16 cellular contexts compared by ENCODE assay signal in the genomic region with DNA sequence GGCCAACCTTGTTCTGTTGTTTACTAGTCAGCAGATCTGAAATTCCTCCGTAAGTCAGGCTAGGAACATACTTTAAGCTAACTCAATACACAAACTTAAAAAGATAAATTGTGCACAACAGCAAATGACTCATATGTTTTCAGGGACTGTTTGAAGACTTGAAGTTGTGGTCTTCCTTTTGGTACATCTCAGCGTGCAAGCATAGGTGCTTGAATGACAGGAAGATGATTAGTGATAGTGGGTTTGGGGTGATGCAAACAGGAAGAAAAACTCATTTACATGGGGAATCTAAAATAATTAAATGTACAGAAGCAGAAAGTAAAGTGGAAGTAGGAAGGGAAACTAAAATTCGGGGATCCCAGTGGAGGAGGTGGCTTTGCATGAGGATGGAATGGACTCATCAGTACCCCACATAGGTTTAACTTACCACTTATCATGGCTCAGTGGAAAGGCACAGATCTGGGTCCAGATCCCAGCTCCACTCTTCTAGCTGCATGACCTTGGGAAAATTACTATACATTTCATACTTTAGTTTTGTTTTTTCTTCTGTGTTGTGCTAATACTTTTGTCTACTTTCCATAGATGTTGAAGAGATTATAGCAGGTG.
DNase-seq lines count a peak whose midpoint lies in the region; ATAC-seq and TF ChIP-seq lines count a peak whose summit lies in the region.
"Had no signal": no experiment of that assay in that cellular context is flagged by ENCODE, and none has a peak within 500 bp of the region (broad histone marks: within the 10 kb centered on the region; RNA-seq: fewer than 3 reads in every experiment).

No MANE protein-coding gene starts in this region.

- no peaks in the 10 kb centered on the region for H3K79me2 ChIP-seq in DND-41 (ENCODE audit: insufficient read depth, low read length)

- no peaks in the 10 kb centered on the region for H3K36me3 Mint-ChIP-seq in activated naive CD4-positive, alpha-beta T cell treated with anti-CD3 and anti-CD28 coated beads, Interleukin-2, amount 10 ng/mL, durations not matched to agents 7 days and 5 days
- peaks cover 0 to 6% (median 0%) of the 10 kb centered on the region in 5 donors for H3K36me3 Mint-ChIP-seq in naive thymus-derived CD4-positive, alpha-beta T cell

- DNase-seq in DND-41: no peak
- DNase-seq in MV-4-11 (lab: John Stamatoyannopoulos, UW): peak; percentile 11
- DNase-seq in activated naive CD4-positive, alpha-beta T cell treated with anti-CD3 and anti-CD28 coated beads, Interleukin-2, amount 10 ng/mL, durations not matched to agents 7 days and 5 days: no peak
- DNase-seq in naive thymus-derived CD4-positive, alpha-beta T cell: no peak
- DNase-seq in C1 segment of cervical spinal cord (lab: John Stamatoyannopoulos, UW): no peak
- DNase-seq in NCI-H187 (lab: John Stamatoyannopoulos, UW): no peak
- no peak for DNase-seq in NCI-H1105 treated with DMSO at 0.1 percent for 48 hours (lab: John Stamatoyannopoulos, UW)
- DNase-seq: aorta, cortex of kidney, heart left ventricle, NCI-H1048, pancreas, SHP77 had no signal

- H3K4me2 ChIP-seq in DND-41 (ENCODE audit: insufficient read depth, low read length): no peak overlapping the region

- H4K20me1 ChIP-seq in DND-41 (ENCODE audit: insufficient read depth, low read length): no peaks in the 10 kb centered on the region
- H4K20me1 ChIP-seq: BLaER1 treated with 17β-estradiol and CSF1 and Interleukin-3, amounts not matched to agents 10 nM and 100 nM had no signal

- POLR2A ChIA-PET in naive thymus-derived CD4-positive, alpha-beta T cell (lab: Charles Lee): no interaction called here

- no peak overlapping the region for H3K4me3 Mint-ChIP-seq in activated naive CD4-positive, alpha-beta T cell treated with anti-CD3 and anti-CD28 coated beads, Interleukin-2, amount 10 ng/mL, durations not matched to agents 7 days and 5 days
- peak overlapping the region in 2 of 10 donors; percentile 48 to 54 for H3K4me3 Mint-ChIP-seq in naive thymus-derived CD4-positive, alpha-beta T cell

- H2AFZ ChIP-seq in DND-41 (ENCODE audit: low read depth, low read length): 0 out of 2 replicates have a peak overlapping the region, but pooled peaks have one; percentile 0

- H3K9me3 ChIP-seq in DND-41 (ENCODE audit: insufficient read depth, low read length, severe bottlenecking): no peaks in the 10 kb centered on the region
- H3K9me3 ChIP-seq in naive thymus-derived CD4-positive, alpha-beta T cell (ENCODE audit: control insufficient read depth in 2 of 3, low read length in 3 of 3): no peaks in the 10 kb centered on the region
- H3K9me3 ChIP-seq: BLaER1 treated with 17β-estradiol and CSF1 and Interleukin-3, amounts not matched to agents 10 nM and 100 nM; HAP-1; heart left ventricle; pancreas had no signal

- peaks cover 7% of the 10 kb centered on the region; the same call in 1 of the 2 replicates for H3K4me1 ChIP-seq in DND-41 (ENCODE audit: insufficient read depth, low read length)
- H3K4me1 ChIP-seq in naive thymus-derived CD4-positive, alpha-beta T cell (ENCODE audit: control insufficient read depth in 2 of 2, insufficient read depth in 2 of 2, low read length in 2 of 2): peaks cover 0 to 38% of the 10 kb centered on the region in 2 donors
- H3K4me1 ChIP-seq: HAP-1, pancreas had no signal

- no peak overlapping the region for H3K4me3 ChIP-seq in DND-41 (ENCODE audit: low read depth in 1 of 2, low read length in 2 of 2)
- no peak overlapping the region for H3K4me3 ChIP-seq in naive thymus-derived CD4-positive, alpha-beta T cell (ENCODE audit: low read length)
- H3K4me3 ChIP-seq: BLaER1 treated with 17β-estradiol and CSF1 and Interleukin-3, amounts not matched to agents 10 nM and 100 nM; HAP-1; heart left ventricle; pancreas had no signal

- intact Hi-C loops in naive thymus-derived CD4-positive, alpha-beta T cell (cut with micrococcal nuclease): loop anchor here (1.0 to 10.0 kb wide), 5 partner anchors 12 to 683 kb away; a partner anchor contains a TSS

- H3K36me3 ChIP-seq in DND-41 (ENCODE audit: insufficient read depth, low read length): no peaks in the 10 kb centered on the region
- H3K36me3 ChIP-seq in naive thymus-derived CD4-positive, alpha-beta T cell (ENCODE audit: control insufficient read depth in 2 of 3, insufficient read depth in 3 of 3, low read length in 3 of 3): no peaks in the 10 kb centered on the region
- H3K36me3 ChIP-seq: BLaER1 treated with 17β-estradiol and CSF1 and Interleukin-3, amounts not matched to agents 10 nM and 100 nM; HAP-1; heart left ventricle; pancreas had no signal

- peaks cover 24% of the 10 kb centered on the region for H3K4me1 Mint-ChIP-seq in activated naive CD4-positive, alpha-beta T cell treated with anti-CD3 and anti-CD28 coated beads, Interleukin-2, amount 10 ng/mL, durations not matched to agents 7 days and 5 days
- peaks cover 5 to 24% (median 7%) of the 10 kb centered on the region in 7 donors for H3K4me1 Mint-ChIP-seq in naive thymus-derived CD4-positive, alpha-beta T cell

- H3K9ac ChIP-seq in DND-41 (ENCODE audit: low read depth, low read length): no peak overlapping the region
- H3K9ac ChIP-seq: BLaER1 treated with 17β-estradiol and CSF1 and Interleukin-3, amounts not matched to agents 10 nM and 100 nM had no signal

- no peak for TF ChIP-seq CTCF in DND-41 (IDR thresholded peaks at IDR 0.05; ENCODE audit: borderline replicate concordance, extremely low read depth, low read length, poor library complexity, severe bottlenecking)

- CTCF ChIA-PET in activated naive CD4-positive, alpha-beta T cell treated with anti-CD3 and anti-CD28 coated beads, Interleukin-2, amount 10 ng/mL, durations not matched to agents 7 days and 5 days (lab: Charles Lee): interaction anchor here (1.1 to 3.3 kb wide), 5 partner anchors 12 to 187 kb away, joined by 3 to 21 read pairs (median 6); no protein-coding TSS in a partner anchor
- CTCF ChIA-PET in naive thymus-derived CD4-positive, alpha-beta T cell (lab: Charles Lee): interaction anchor here (0.8 to 1.9 kb wide), 2 partner anchors 26 to 78 kb away, joined by 3 to 5 read pairs; no protein-coding TSS in a partner anchor

- H3K27ac Mint-ChIP-seq in activated naive CD4-positive, alpha-beta T cell treated with anti-CD3 and anti-CD28 coated beads, Interleukin-2, amount 10 ng/mL, durations not matched to agents 7 days and 5 days: peak overlapping the region; percentile 77
- H3K27ac Mint-ChIP-seq in naive thymus-derived CD4-positive, alpha-beta T cell: peak overlapping the region in 5 of 9 donors; percentile 14 to 75 (median 23)

- peak; percentile 72; the same call in 2 of the 3 replicates for ATAC-seq in DND-41 (ENCODE audit: insufficient read depth, low read depth)
- ATAC-seq in naive thymus-derived CD4-positive, alpha-beta T cell: peak; percentile 81
- ATAC-seq: esophagus mucosa, heart left ventricle, pancreas had no signal

- no peaks in the 10 kb centered on the region for H3K27me3 ChIP-seq in DND-41 (ENCODE audit: insufficient read depth, low read length, poor library complexity)
- no peaks in the 10 kb centered on the region for H3K27me3 ChIP-seq in naive thymus-derived CD4-positive, alpha-beta T cell (ENCODE audit: control insufficient read depth in 2 of 2, insufficient read depth in 2 of 2, low read length in 2 of 2)
- H3K27me3 ChIP-seq: BLaER1 treated with 17β-estradiol and CSF1 and Interleukin-3, amounts not matched to agents 10 nM and 100 nM; heart left ventricle; pancreas had no signal

- no peak overlapping the region for H3K27ac ChIP-seq in DND-41 (ENCODE audit: low read length)
- H3K27ac ChIP-seq in naive thymus-derived CD4-positive, alpha-beta T cell (ENCODE audit: low read depth, low read length): no peak overlapping the region
- H3K27ac ChIP-seq: BLaER1 treated with 17β-estradiol and CSF1 and Interleukin-3, amounts not matched to agents 10 nM and 100 nM; pancreas had no signal

- peaks cover 3% of the 10 kb centered on the region for H3K27me3 Mint-ChIP-seq in activated naive CD4-positive, alpha-beta T cell treated with anti-CD3 and anti-CD28 coated beads, Interleukin-2, amount 10 ng/mL, durations not matched to agents 7 days and 5 days
- no peaks in the 10 kb centered on the region for H3K27me3 Mint-ChIP-seq in naive thymus-derived CD4-positive, alpha-beta T cell

- H3K9me3 Mint-ChIP-seq in activated naive CD4-positive, alpha-beta T cell treated with anti-CD3 and anti-CD28 coated beads, Interleukin-2, amount 10 ng/mL, durations not matched to agents 7 days and 5 days: no peaks in the 10 kb centered on the region
- peaks cover 0 to 1% (median 0%) of the 10 kb centered on the region in 11 donors for H3K9me3 Mint-ChIP-seq in naive thymus-derived CD4-positive, alpha-beta T cell
